ENCODE assay signal across 11 cellular contexts in the genomic region with DNA sequence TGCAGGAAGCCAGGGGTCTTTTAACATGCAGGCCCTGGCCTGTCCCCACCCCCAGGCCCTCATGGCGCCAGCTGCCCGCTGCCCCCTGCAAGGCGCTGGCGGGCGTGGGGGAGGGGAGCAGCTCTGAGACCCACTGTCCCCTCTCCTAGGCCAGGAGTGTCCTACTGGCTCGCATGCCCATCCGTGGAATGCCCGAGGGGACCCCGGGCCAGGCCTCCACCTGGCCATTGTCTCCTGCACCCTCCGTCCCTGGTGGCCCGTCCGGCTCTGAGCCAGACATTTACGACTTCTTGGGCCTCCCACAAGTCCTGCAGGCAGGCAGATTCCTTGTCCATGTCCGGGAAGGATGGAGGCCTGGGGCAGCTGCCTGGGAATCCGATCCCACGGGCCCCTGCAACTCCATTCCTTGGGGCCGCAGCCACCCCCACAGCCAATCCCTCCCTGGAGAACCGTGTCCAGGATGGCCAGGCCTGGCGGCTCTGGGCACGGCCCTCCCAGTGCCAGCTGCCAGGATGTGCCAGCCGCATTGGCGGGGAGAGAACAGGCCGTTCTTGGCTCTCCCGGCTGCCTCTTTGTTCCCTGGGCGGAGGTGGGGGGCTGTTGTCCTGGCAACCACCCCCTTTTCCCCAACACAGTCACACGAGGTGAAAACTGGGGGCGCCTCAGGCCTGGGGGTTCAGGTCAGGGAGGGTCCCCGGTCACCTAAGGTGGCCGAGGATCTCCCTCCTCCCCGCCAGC. TPM values are rescaled to one million over a fixed set of nuclear protein-coding genes. Genes with fewer than 3 reads are reported as not detected.
DNase-seq lines count a peak whose midpoint lies in the region; ATAC-seq and TF ChIP-seq lines count a peak whose summit lies in the region.
"Had no signal": no experiment of that assay in that cellular context is flagged by ENCODE, and none has a peak within 500 bp of the region (broad histone marks: within the 10 kb centered on the region; RNA-seq: fewer than 3 reads in every experiment).

No MANE protein-coding gene starts in this region.

- no peaks in the 10 kb centered on the region for H3K36me3 Mint-ChIP-seq in stimulated activated effector memory CD8-positive, alpha-beta T cell treated with anti-CD3 and anti-CD28 coated beads, Interleukin-12 subunit alpha, Interleukin-12 subunit beta, amount 100 ng/mL, for 72 hours
- H3K36me3 Mint-ChIP-seq: activated naive CD8-positive, alpha-beta T cell treated with anti-CD3 and anti-CD28 coated beads, Interleukin-2, amount 10 ng/mL, durations not matched to agents 7 days and 5 days had no signal

- H3K9me3 Mint-ChIP-seq in stimulated activated effector memory CD8-positive, alpha-beta T cell treated with anti-CD3 and anti-CD28 coated beads, Interleukin-12 subunit alpha, Interleukin-12 subunit beta, amount 100 ng/mL, for 72 hours = no peaks in the 10 kb centered on the region
- H3K9me3 Mint-ChIP-seq: activated naive CD8-positive, alpha-beta T cell treated with anti-CD3 and anti-CD28 coated beads, Interleukin-2, amount 10 ng/mL, durations not matched to agents 7 days and 5 days had no signal

- H3K4me3 ChIP-seq in dorsolateral prefrontal cortex (peak overlapping the region in 42 of 59 donors; percentile 2 to 57 (median 28)), suprapubic skin (no peak overlapping the region)

- 48% methylated on average over 9 of the region's 30 CpGs for WGBS in suprapubic skin

- H3K4me1 ChIP-seq in suprapubic skin = peaks cover 7% of the 10 kb centered on the region
- H3K4me1 ChIP-seq: parathyroid adenoma had no signal

- H3K27ac Mint-ChIP-seq in stimulated activated effector memory CD8-positive, alpha-beta T cell treated with anti-CD3 and anti-CD28 coated beads, Interleukin-12 subunit alpha, Interleukin-12 subunit beta, amount 100 ng/mL, for 72 hours = no peak overlapping the region
- H3K27ac Mint-ChIP-seq: activated naive CD8-positive, alpha-beta T cell treated with anti-CD3 and anti-CD28 coated beads, Interleukin-2, amount 10 ng/mL, durations not matched to agents 7 days and 5 days had no signal

- H3K27ac ChIP-seq in dorsolateral prefrontal cortex (peak overlapping the region; percentile 93 to 100 (median 100)), suprapubic skin (peak overlapping the region; percentile 19)
- H3K27ac ChIP-seq: parathyroid adenoma had no signal

- TF ChIP-seq EP300 in suprapubic skin (IDR thresholded peaks at IDR 0.05) = no peak

- intact Hi-C loops in dorsolateral prefrontal cortex (cut with DNase I) = loop anchor here in 1 of 2 donors (2.0 kb wide), 1 partner anchor 33 kb away; no protein-coding TSS in a partner anchor

- H3K27me3 ChIP-seq in dorsolateral prefrontal cortex = no peaks in the 10 kb centered on the region
- H3K27me3 ChIP-seq in suprapubic skin = peaks cover 5% of the 10 kb centered on the region

- no peak overlapping the region for H3K4me3 Mint-ChIP-seq in stimulated activated effector memory CD8-positive, alpha-beta T cell treated with anti-CD3 and anti-CD28 coated beads, Interleukin-12 subunit alpha, Interleukin-12 subunit beta, amount 100 ng/mL, for 72 hours
- H3K4me3 Mint-ChIP-seq: activated naive CD8-positive, alpha-beta T cell treated with anti-CD3 and anti-CD28 coated beads, Interleukin-2, amount 10 ng/mL, durations not matched to agents 7 days and 5 days had no signal

- DNase-seq in NCI-H1092 treated with DMSO at 0.1 percent for 48 hours (lab: John Stamatoyannopoulos, UW) (peak; percentile 13), dorsolateral prefrontal cortex (peak; percentile 46 to 94 (median 91)), midbrain (lab: John Stamatoyannopoulos, UW) (peak; percentile 95), suprapubic skin (ENCODE audit: low spot score in 2 of 2) (no peak), A172 (ENCODE audit: low spot score) (no peak)
- no peak for DNase-seq in stimulated activated effector memory CD8-positive, alpha-beta T cell treated with anti-CD3 and anti-CD28 coated beads, Interleukin-12 subunit alpha, Interleukin-12 subunit beta, amount 100 ng/mL, for 72 hours (ENCODE audit: low spot score in 2 of 2)
- DNase-seq: NCI-H510A treated with DMSO at 0.1 percent for 48 hours had no signal

- no peak for TF ChIP-seq POLR2A in suprapubic skin (IDR thresholded peaks at IDR 0.05)

- H3K9me3 ChIP-seq in suprapubic skin = no peaks in the 10 kb centered on the region

- TF ChIP-seq CTCF in dorsolateral prefrontal cortex (IDR thresholded peaks at IDR 0.05 in 54 of 56, conservative IDR thresholded peaks at IDR 0.05 in 2 of 56; ENCODE audit: low read depth in 1 of 56, partially characterized antibody in 56 of 56) (peak in 3 of 56 donors; percentile 2 to 12 (median 7)), suprapubic skin (IDR thresholded peaks at IDR 0.05) (no peak)

- no peak for ATAC-seq in stimulated activated effector memory CD8-positive, alpha-beta T cell treated with anti-CD3 and anti-CD28 coated beads, Interleukin-12 subunit alpha, Interleukin-12 subunit beta, amount 100 ng/mL, for 72 hours
- ATAC-seq in GM21723 (IDR thresholded peaks at IDR 0.05; ENCODE audit: unreplicated experiment) = no peak
- ATAC-seq in HG03565 (IDR thresholded peaks at IDR 0.05; ENCODE audit: unreplicated experiment) = no peak

- H3K4me1 Mint-ChIP-seq in stimulated activated effector memory CD8-positive, alpha-beta T cell treated with anti-CD3 and anti-CD28 coated beads, Interleukin-12 subunit alpha, Interleukin-12 subunit beta, amount 100 ng/mL, for 72 hours = peaks cover 7% of the 10 kb centered on the region

- H3K36me3 ChIP-seq in suprapubic skin = no peaks in the 10 kb centered on the region

RNA-seq across cellular contexts. Expression of gene PLIN3, which starts 10.5 kb away (rescaled TPM):
- total RNA-seq in dorsolateral prefrontal cortex (100 to 1,000 TPM in 2 of 120 experiments, 10 to 100 TPM in 118; 10.5 to 104 (median 28.0) TPM), suprapubic skin (10 to 100 TPM; 52.4 to 74.9 (median 65.5) TPM)
- total RNA-seq in A172 (2014; rRNA removed; shearing (Covaris generic)) = 175 and 198 TPM in 2 replicates

RNA-seq across cellular contexts. Expression of gene ARRDC5, which starts 24.8 kb away (rescaled TPM):
- 1 to 10 TPM in 5 of 120 experiments, under 1 TPM in 75, not detected in 40; 0.28 to 1.8 (median 0.50) TPM for total RNA-seq in dorsolateral prefrontal cortex
- total RNA-seq in suprapubic skin = under 1 TPM in 1 of 4 donors, not detected in 3; 0.48 TPM
- not detected in 2 replicates for total RNA-seq in A172 (2014; rRNA removed; shearing (Covaris generic))

RNA-seq across cellular contexts. Expression of gene UHRF1, which starts 31.4 kb away (rescaled TPM):
- 10 to 100 TPM in 8 of 120 experiments, 1 to 10 TPM in 111, under 1 TPM in 1; 0.41 to 13.6 (median 3.8) TPM for total RNA-seq in dorsolateral prefrontal cortex
- total RNA-seq in suprapubic skin = 1 to 10 TPM in 3 of 4 donors, under 1 TPM in 1; 0.40 to 3.7 (median 2.8) TPM
- 110 and 118 TPM in 2 replicates for total RNA-seq in A172 (2014; rRNA removed; shearing (Covaris generic))

RNA-seq across cellular contexts. Expression of gene TICAM1, which starts 46.4 kb away (rescaled TPM):
- total RNA-seq in dorsolateral prefrontal cortex (10 to 100 TPM in 114 of 120 experiments, 1 to 10 TPM in 6; 8.8 to 19.8 (median 13.4) TPM), suprapubic skin (10 to 100 TPM; 16.5 to 28.3 (median 20.3) TPM)
- 1.4 and 2.9 TPM in 2 replicates for total RNA-seq in A172 (2014; rRNA removed; shearing (Covaris generic))

Comparison
In these comparisons a context has a peak if more than half of its experiments do, and no peak if none do; other contexts are left out.
1. DNase-seq: peak in NCI-H1092 treated with DMSO at 0.1 percent for 48 hours (single experiment), dorsolateral prefrontal cortex (10 of 10) and midbrain (single experiment); none in suprapubic skin (0 of 2), A172 (single experiment) and stimulated activated effector memory CD8-positive, alpha-beta T cell treated with anti-CD3 and anti-CD28 coated beads, Interleukin-12 subunit alpha, Interleukin-12 subunit beta, amount 100 ng/mL, for 72 hours (0 of 2).